ENCODE assay signal across 14 cellular contexts in genomic region chr1:227559926-227560325, GRCh38.
"Had no signal": no experiment of that assay in that cellular context is flagged by ENCODE, and none has a peak within 500 bp of the region (broad histone marks: within the 10 kb centered on the region; RNA-seq: fewer than 3 reads in every experiment).

No MANE protein-coding gene starts in this region.

- H3K4me3 ChIP-seq: cardiac muscle cell, neural progenitor cell, upper lobe of right lung had no signal

- FAIRE-seq: frontal cortex, small intestine had no signal

- H3K27ac ChIP-seq: cardiac muscle cell, heart right ventricle, neural progenitor cell, parathyroid adenoma, suprapubic skin, upper lobe of right lung had no signal

- H3K27ac Mint-ChIP-seq: neural progenitor cell, WTC11 had no signal

- H3K27me3 ChIP-seq: cardiac muscle cell, neural progenitor cell had no signal

- H3K4me2 ChIP-seq: neural progenitor cell had no signal

- H3K4me3 Mint-ChIP-seq: neural progenitor cell, WTC11 had no signal

- DNase-seq: activated CD4-positive, alpha-beta T cell treated with anti-CD3 and anti-CD28 coated beads, Interleukin-2, amount 50 U/mL, for 1 hour; activated effector memory CD4-positive, alpha-beta T cell treated with Interleukin-2 at 50 U/mL for 16 hours; activated T-cell treated with anti-CD3 and anti-CD28 coated beads, Interleukin-2, amount 50 U/mL, for 1 hour; heart right ventricle; islet precursor cell; small intestine; upper lobe of right lung had no signal

- H3K9ac ChIP-seq: neural progenitor cell, parathyroid adenoma had no signal

- H3K4me1 ChIP-seq: parathyroid adenoma, upper lobe of right lung had no signal

- ATAC-seq: left lobe of liver, upper lobe of right lung, WTC11 had no signal

- H3K36me3 ChIP-seq: cardiac muscle cell, heart right ventricle, neural progenitor cell, suprapubic skin, upper lobe of right lung had no signal

- H2AFZ ChIP-seq: neural progenitor cell, parathyroid adenoma had no signal

- H3K9me3 ChIP-seq: heart right ventricle, suprapubic skin, upper lobe of right lung had no signal

- H3K79me2 ChIP-seq: parathyroid adenoma had no signal
